1 cellular context compared by ENCODE assay signal in genomic region chrX:48021026-48021900, GRCh38.
TF ChIP-seq lines count a peak whose summit lies in the region.

No MANE protein-coding gene starts in this region.

TF ChIP-seq in GM12878, 131 proteins besides CTCF, POLR2A, EP300 and RAD21 (continued from another document):
- peak; percentile 98 for TF ChIP-seq SKIL (IDR thresholded peaks at IDR 0.05; ENCODE audit: low read depth, poor library complexity, severe bottlenecking)
- peak; percentile 98 for TF ChIP-seq KLF5 (IDR thresholded peaks at IDR 0.05; ENCODE audit: partially characterized antibody)
